Comparison of ENCODE assay signal across 1 cellular context in the genomic region with DNA sequence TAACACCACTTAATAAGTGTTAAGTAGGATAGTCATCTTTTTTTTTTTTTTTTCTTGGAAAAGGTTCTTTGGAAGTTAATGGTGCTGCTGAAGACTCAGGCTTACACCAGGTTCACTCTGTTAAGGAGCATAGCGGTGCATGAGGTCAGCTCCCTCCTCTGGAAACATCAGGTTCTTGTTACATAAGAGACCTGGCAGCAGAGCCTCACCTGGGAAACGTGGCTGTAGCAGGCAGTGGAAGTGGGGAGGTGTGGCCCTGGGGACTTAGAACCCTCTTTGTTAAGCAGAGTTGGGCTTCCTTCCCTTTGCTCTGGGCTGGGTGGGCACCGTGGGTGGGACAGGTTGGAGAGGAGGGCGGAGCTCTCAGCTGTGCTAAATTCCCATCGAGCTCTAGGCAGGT.
TF ChIP-seq lines count a peak whose summit lies in the region.

No MANE protein-coding gene starts in this region.

TF ChIP-seq in H1, 55 proteins besides CTCF, POLR2A, EP300 and RAD21:
- TF ChIP-seq NRF1 (IDR thresholded peaks at IDR 0.05; ENCODE audit: low read depth, low read length) (no peak), MAFK (IDR thresholded peaks at IDR 0.05; ENCODE audit: low read depth, low read length) (no peak), FOSL1 (IDR thresholded peaks at IDR 0.05; ENCODE audit: insufficient read depth, low read depth, low read length) (no peak), JUN (IDR thresholded peaks at IDR 0.05; ENCODE audit: low read depth, low read length) (no peak), SIX5 (IDR thresholded peaks at IDR 0.05; ENCODE audit: low read depth, low read length) (no peak), RBBP5 (IDR thresholded peaks at IDR 0.05; ENCODE audit: borderline replicate concordance, low read depth, low read length) (no peak), SP2 (IDR thresholded peaks at IDR 0.05; ENCODE audit: low read length) (no peak), ASH2L (IDR thresholded peaks at IDR 0.05; ENCODE audit: low read length) (no peak), HDAC6 (IDR thresholded peaks at IDR 0.05; ENCODE audit: low read depth, low read length) (no peak), BACH1 (IDR thresholded peaks at IDR 0.05; ENCODE audit: low read length) (no peak), CHD1 (IDR thresholded peaks at IDR 0.05; ENCODE audit: low read depth, low read length) (no peak), CTBP2 (IDR thresholded peaks at IDR 0.05; ENCODE audit: borderline replicate concordance, insufficient read depth, insufficient read length, low read length) (no peak), POLR2AphosphoS5 (IDR thresholded peaks at IDR 0.05; ENCODE audit: low read depth, low read length) (no peak), CBX8 (IDR thresholded peaks at IDR 0.05; ENCODE audit: borderline replicate concordance, low read depth, low read length) (no peak), GTF2F1 (IDR thresholded peaks at IDR 0.05; ENCODE audit: borderline replicate concordance, low read depth, low read length) (no peak), RFX5 (IDR thresholded peaks at IDR 0.05; ENCODE audit: borderline replicate concordance, low read depth, low read length) (no peak), RXRA (IDR thresholded peaks at IDR 0.05; ENCODE audit: insufficient read depth, low read depth, low read length) (no peak), CEBPB (IDR thresholded peaks at IDR 0.05; ENCODE audit: low read depth, low read length) (no peak), ZNF274 (IDR thresholded peaks at IDR 0.05; ENCODE audit: borderline replicate concordance, extremely low read depth, low read length) (no peak)
- TF ChIP-seq, protein P1, sequence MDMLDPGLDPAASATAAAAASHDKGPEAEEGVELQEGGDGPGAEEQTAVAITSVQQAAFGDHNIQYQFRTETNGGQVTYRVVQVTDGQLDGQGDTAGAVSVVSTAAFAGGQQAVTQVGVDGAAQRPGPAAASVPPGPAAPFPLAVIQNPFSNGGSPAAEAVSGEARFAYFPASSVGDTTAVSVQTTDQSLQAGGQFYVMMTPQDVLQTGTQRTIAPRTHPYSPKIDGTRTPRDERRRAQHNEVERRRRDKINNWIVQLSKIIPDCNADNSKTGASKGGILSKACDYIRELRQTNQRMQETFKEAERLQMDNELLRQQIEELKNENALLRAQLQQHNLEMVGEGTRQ (IDR thresholded peaks at IDR 0.05; ENCODE audit: low read length): no peak
